18 cellular contexts compared by ENCODE assay signal in genomic region chr22:35459423-35459894, GRCh38. TPM values are rescaled to one million over a fixed set of nuclear protein-coding genes. Genes with fewer than 3 reads are reported as not detected.
A peak's percentile ranks its signal among the peaks of the same experiment; 100 is the strongest.
DNase-seq lines count a peak whose midpoint lies in the region; ATAC-seq and TF ChIP-seq lines count a peak whose summit lies in the region.
"Had no signal": no experiment of that assay in that cellular context is flagged by ENCODE, and none has a peak within 500 bp of the region (broad histone marks: within the 10 kb centered on the region; RNA-seq: fewer than 3 reads in every experiment).

No MANE protein-coding gene starts in this region.

- no peak overlapping the region for H3K4me3 Mint-ChIP-seq in HFFc6
- H3K4me3 Mint-ChIP-seq: B cell; CD4-positive, CD25-positive, alpha-beta regulatory T cell; CD8-positive, alpha-beta memory T cell had no signal

- no peaks in the 10 kb centered on the region for H3K79me2 ChIP-seq in SK-N-SH (ENCODE audit: insufficient read depth)

- TF ChIP-seq CTCF in SK-N-SH (IDR thresholded peaks at IDR 0.05) (no peak), HFFc6 (IDR thresholded peaks at IDR 0.05) (no peak)

- H3K23ac ChIP-seq in neuronal stem cell (ENCODE audit: low read depth, low read length, poor library complexity) = no peak overlapping the region

- H3F3A ChIP-seq in SK-N-SH (replicated peaks; ENCODE audit: insufficient read depth) = peaks cover 3% of the 10 kb centered on the region

- H3K4ac ChIP-seq in neuronal stem cell (ENCODE audit: low read length) = no peak overlapping the region

- no peak overlapping the region for H3K18ac ChIP-seq in neuronal stem cell (ENCODE audit: low read length)

- POLR2A ChIA-PET in SK-N-SH (lab: Yijun Ruan, JAX) = no interaction called here

- no peak overlapping the region for H3K27ac ChIP-seq in SK-N-SH (ENCODE audit: low read depth in 2 of 2, low read length in 1 of 2)
- peak overlapping the region; percentile 78 for H3K27ac ChIP-seq in caudate nucleus (ENCODE audit: low read depth, low read length)
- H3K27ac ChIP-seq in neuronal stem cell (replicated peaks; ENCODE audit: low read length) = no peak overlapping the region
- H3K27ac ChIP-seq: 22Rv1, BLaER1, C4-2B had no signal

- no peaks in the 10 kb centered on the region for H3K9me2 ChIP-seq in SK-N-SH

- no peak overlapping the region for H2BK12ac ChIP-seq in neuronal stem cell (ENCODE audit: low read length)

- no peaks in the 10 kb centered on the region for H3K27me3 ChIP-seq in SK-N-SH (ENCODE audit: insufficient read depth)
- no peaks in the 10 kb centered on the region for H3K27me3 ChIP-seq in neuronal stem cell (ENCODE audit: control insufficient read depth in 3 of 3, insufficient read depth in 3 of 3, low read depth in 1 of 3, low read length in 3 of 3)
- H3K27me3 ChIP-seq: BLaER1 had no signal

- H3K27me3 Mint-ChIP-seq in HFFc6 (ENCODE audit: insufficient read depth) = peaks cover 10% of the 10 kb centered on the region
- H3K27me3 Mint-ChIP-seq: B cell; CD4-positive, CD25-positive, alpha-beta regulatory T cell had no signal

- no peak overlapping the region for H2BK5ac ChIP-seq in neuronal stem cell (ENCODE audit: low read length)

- H3K4me2 ChIP-seq in SK-N-SH (no peak overlapping the region), neuronal stem cell (ENCODE audit: insufficient read depth, low read length, poor library complexity, severe bottlenecking) (no peak overlapping the region)
- H3K4me2 ChIP-seq: BLaER1 had no signal

- peak overlapping the region; percentile 64 for H2BK120ac ChIP-seq in neuronal stem cell (ENCODE audit: low read depth, low read length)

- TF ChIP-seq EP300 in SK-N-SH (IDR thresholded peaks at IDR 0.05; ENCODE audit: borderline replicate concordance in 1 of 2, low read depth in 1 of 2, low read length in 1 of 2) = no peak

- H4K8ac ChIP-seq in neuronal stem cell (ENCODE audit: low read depth, low read length) = no peak overlapping the region

- DNase-seq in NCI-H1417 (lab: John Stamatoyannopoulos, UW) (peak in 2 of 3 experiments; percentile 39 to 43), NCI-H1417 treated with DMSO at 0.1 percent for 48 hours (lab: John Stamatoyannopoulos, UW) (no peak), SK-N-SH (peak; percentile 44), caudate nucleus (lab: John Stamatoyannopoulos, UW) (peak in 13 of 61 donors; percentile 3 to 72 (median 44)), neuronal stem cell (ENCODE audit: low spot score) (no peak), iPS-NIHi7 (ENCODE audit: extremely low spot score) (no peak), HFFc6 (no peak)
- DNase-seq: Calu3; CD4-positive, CD25-positive, alpha-beta regulatory T cell; CD8-positive, alpha-beta memory T cell; DND-41; GOT3 had no signal

- H4K91ac ChIP-seq in neuronal stem cell (ENCODE audit: low read depth, low read length, poor library complexity) = no peak overlapping the region

- CTCF ChIA-PET in SK-N-SH (lab: Yijun Ruan, JAX) = no interaction called here

- no peak overlapping the region for H2AFZ ChIP-seq in SK-N-SH (ENCODE audit: low read depth)
- H2AFZ ChIP-seq in neuronal stem cell (ENCODE audit: low read length) = no peak overlapping the region

- no peaks in the 10 kb centered on the region for H3K79me1 ChIP-seq in neuronal stem cell (ENCODE audit: low read depth, low read length)

- H3K9ac ChIP-seq in SK-N-SH = no peak overlapping the region
- no peak overlapping the region for H3K9ac ChIP-seq in neuronal stem cell (ENCODE audit: low read depth, low read length, poor library complexity)
- H3K9ac ChIP-seq: BLaER1 had no signal

- H3K27ac Mint-ChIP-seq in HFFc6 = no peak overlapping the region
- H3K27ac Mint-ChIP-seq: B cell had no signal

- no peak overlapping the region for H2BK15ac ChIP-seq in neuronal stem cell (ENCODE audit: low read length)

- no peak for TF ChIP-seq RAD21 in SK-N-SH (IDR thresholded peaks at IDR 0.05; ENCODE audit: low read length)

- no peaks in the 10 kb centered on the region for H4K20me1 ChIP-seq in SK-N-SH (ENCODE audit: insufficient read depth)
- H4K20me1 ChIP-seq: BLaER1 had no signal

- no peak for ATAC-seq in SK-N-SH treated with all-trans-retinoic acid at 6 μM for 48 hours

- H3K36me3 Mint-ChIP-seq in HFFc6 (ENCODE audit: low read depth) = no peaks in the 10 kb centered on the region

- no peaks in the 10 kb centered on the region for H3K9me3 ChIP-seq in SK-N-SH
- H3K9me3 ChIP-seq in neuronal stem cell (replicated peaks in 1 of 2; ENCODE audit: control insufficient read depth in 2 of 2, insufficient read depth in 1 of 2, low read depth in 1 of 2, low read length in 2 of 2) = peaks cover 0 to 2% of the 10 kb centered on the region in 2 donors
- H3K9me3 ChIP-seq: HAP-1 had no signal

- 89% methylated on average over 14 of the region's 14 CpGs for WGBS in SK-N-SH (ENCODE audit: low lambda C conversion rate)
- WGBS in neuronal stem cell (ENCODE audit: extremely low coverage in 2 of 2, insufficient read length in 2 of 2, insufficient replicate concordance in 1 of 2), 2 donors = no CpG with 5 or more reads among the region's 14 CpGs

- no peaks in the 10 kb centered on the region for H3K4me1 Mint-ChIP-seq in HFFc6 (ENCODE audit: low read depth)
- H3K4me1 Mint-ChIP-seq: CD4-positive, CD25-positive, alpha-beta regulatory T cell; CD8-positive, alpha-beta memory T cell had no signal

- H3K9me3 Mint-ChIP-seq in HFFc6 = no peaks in the 10 kb centered on the region; the same call in 1 of the 2 replicates
- H3K9me3 Mint-ChIP-seq: CD8-positive, alpha-beta memory T cell had no signal

- H3K14ac ChIP-seq in neuronal stem cell (ENCODE audit: low read length) = no peak overlapping the region

- H3K36me3 ChIP-seq in SK-N-SH (replicated peaks in 1 of 2; ENCODE audit: control insufficient read depth in 1 of 2, insufficient read depth in 2 of 2, low read length in 1 of 2) (no peaks in the 10 kb centered on the region), neuronal stem cell (replicated peaks in 1 of 2; ENCODE audit: control insufficient read depth in 2 of 2, insufficient read depth in 2 of 2, low read length in 2 of 2) (no peaks in the 10 kb centered on the region)
- H3K36me3 ChIP-seq: BLaER1, HAP-1 had no signal

- H2AK5ac ChIP-seq in neuronal stem cell (ENCODE audit: low read depth, low read length) = no peak overlapping the region

- peaks cover 0 to 12% of the 10 kb centered on the region in 2 experiments; a peak in 2 of 4 replicates for H3K4me1 ChIP-seq in SK-N-SH (ENCODE audit: control insufficient read depth in 1 of 2, insufficient read depth in 2 of 2, low read depth in 1 of 2, low read length in 1 of 2)
- peaks cover 15 to 16% of the 10 kb centered on the region in 2 donors for H3K4me1 ChIP-seq in neuronal stem cell (ENCODE audit: control insufficient read depth in 2 of 2, insufficient read depth in 1 of 2, low read depth in 1 of 2, low read length in 2 of 2)
- H3K4me1 ChIP-seq: HAP-1 had no signal

- H3K4me3 ChIP-seq in SK-N-SH (ENCODE audit: low read depth in 2 of 2, low read length in 1 of 2) = no peak overlapping the region
- no peak overlapping the region for H3K4me3 ChIP-seq in neuronal stem cell (ENCODE audit: low read length in 2 of 2)
- H3K4me3 ChIP-seq: BLaER1, HAP-1 had no signal

TF ChIP-seq in SK-N-SH, 30 proteins besides CTCF, POLR2A, EP300 and RAD21:
- no peak for TF ChIP-seq JUND (IDR thresholded peaks at IDR 0.05)
- peak; percentile 51 for TF ChIP-seq GATA2 (CRISPR knock-in tag; IDR thresholded peaks at IDR 0.05)
TF ChIP-seq in SK-N-SH: peak in this region for 1.

TF ChIP-seq in SK-N-SH treated with all-trans-retinoic acid at 6 μM for 48 hours, 23 proteins besides CTCF, POLR2A, EP300 and RAD21:
- TF ChIP-seq PPARA (CRISPR knock-in tag; IDR thresholded peaks at IDR 0.05; ENCODE audit: borderline replicate concordance) = no peak

RNA-seq across cellular contexts. Expression of gene MCM5, which starts 59.5 kb away (rescaled TPM):
- 31.6 and 42.9 TPM in 2 replicates for polyA plus RNA-seq in SK-N-SH (2012; rRNA removed)
- polyA plus RNA-seq in SK-N-SH (2012; cell fraction: cytosol; rRNA removed) = 16.5 and 27.2 TPM in 2 replicates
- 39.2 and 51.2 TPM in 2 replicates for polyA plus RNA-seq in SK-N-SH (2012; cell fraction: nucleus; rRNA removed)
- polyA plus RNA-seq in neuronal stem cell (2013, experiment 1 of 2) = 43.8 TPM
- 41.6 TPM for polyA plus RNA-seq in neuronal stem cell (2013, experiment 2 of 2)
- total RNA-seq in HFFc6 (2021; fragmentation: NEBNext Ultra II Directional; extraction: Animal tissue kit (Norgen Biotek cat#: 25700)) = 10 to 100 TPM; 41.1 to 96.3 (median 79.9) TPM

Comparison
In these comparisons a context has a peak if more than half of its experiments do, and no peak if none do; other contexts are left out.
1. DNase-seq: peak in NCI-H1417 (2 of 3) and SK-N-SH (single experiment); none in NCI-H1417 treated with DMSO at 0.1 percent for 48 hours (single experiment), neuronal stem cell (single experiment), iPS-NIHi7 (single experiment) and HFFc6 (single experiment).